Comparison of ENCODE assay signal across 2 cellular contexts in genomic region chr1:42146127-42146915, GRCh38.
TF ChIP-seq lines count a peak whose summit lies in the region.

No MANE protein-coding gene starts in this region.

TF ChIP-seq in GM12891, 5 proteins besides CTCF, POLR2A, EP300 and RAD21:
- TF ChIP-seq POLR2AphosphoS5 (IDR thresholded peaks at IDR 0.05; ENCODE audit: low read depth, low read length) (no peak), TAF1 (IDR thresholded peaks at IDR 0.05; ENCODE audit: low read depth, low read length) (no peak), POU2F2 (IDR thresholded peaks at IDR 0.05; ENCODE audit: low read depth, low read length) (no peak), PAX5 (IDR thresholded peaks at IDR 0.05; ENCODE audit: insufficient read depth, low read length, severe bottlenecking) (no peak), SPI1 (IDR thresholded peaks at IDR 0.05; ENCODE audit: low read depth, low read length) (no peak)

TF ChIP-seq in H1, 55 proteins besides CTCF, POLR2A, EP300 and RAD21:
- no peak for TF ChIP-seq BCL11A (IDR thresholded peaks at IDR 0.05; ENCODE audit: low read depth in 2 of 2, low read length in 2 of 2)
- no peak for TF ChIP-seq RFX5 (IDR thresholded peaks at IDR 0.05; ENCODE audit: borderline replicate concordance, low read depth, low read length)
- no peak for TF ChIP-seq GTF2F1 (IDR thresholded peaks at IDR 0.05; ENCODE audit: borderline replicate concordance, low read depth, low read length)
- no peak for TF ChIP-seq E2F6 (IDR thresholded peaks at IDR 0.05)
- TF ChIP-seq KDM1A (IDR thresholded peaks at IDR 0.05; ENCODE audit: borderline replicate concordance, low read length): no peak
- TF ChIP-seq CBX5 (IDR thresholded peaks at IDR 0.05; ENCODE audit: low read depth, low read length): no peak
- TF ChIP-seq, protein P1, sequence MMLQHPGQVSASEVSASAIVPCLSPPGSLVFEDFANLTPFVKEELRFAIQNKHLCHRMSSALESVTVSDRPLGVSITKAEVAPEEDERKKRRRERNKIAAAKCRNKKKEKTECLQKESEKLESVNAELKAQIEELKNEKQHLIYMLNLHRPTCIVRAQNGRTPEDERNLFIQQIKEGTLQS (IDR thresholded peaks at IDR 0.05; ENCODE audit: insufficient read depth, low read depth, low read length): no peak
- TF ChIP-seq CHD1 (IDR thresholded peaks at IDR 0.05; ENCODE audit: low read depth, low read length): no peak
- TF ChIP-seq TAF1 (IDR thresholded peaks at IDR 0.05; ENCODE audit: low read depth, low read length): no peak
- TF ChIP-seq KDM4A (IDR thresholded peaks at IDR 0.05; ENCODE audit: low read depth, low read length, severe bottlenecking): no peak
- no peak for TF ChIP-seq RXRA (IDR thresholded peaks at IDR 0.05; ENCODE audit: insufficient read depth, low read depth, low read length)
- TF ChIP-seq TAF7 (optimal IDR thresholded peaks at IDR 0.05; ENCODE audit: borderline replicate concordance, low read depth, low read length): no peak
- no peak for TF ChIP-seq ZNF274 (IDR thresholded peaks at IDR 0.05; ENCODE audit: borderline replicate concordance, extremely low read depth, low read length)
- no peak for TF ChIP-seq GABPA (IDR thresholded peaks at IDR 0.05; ENCODE audit: borderline replicate concordance, insufficient read depth, low read length)
- TF ChIP-seq PHF8 (conservative IDR thresholded peaks at IDR 0.05; ENCODE audit: low read depth, low read length): no peak
- TF ChIP-seq POLR2AphosphoS5 (IDR thresholded peaks at IDR 0.05; ENCODE audit: low read depth, low read length): no peak
- no peak for TF ChIP-seq CHD7 (IDR thresholded peaks at IDR 0.05; ENCODE audit: insufficient replicate concordance, low read length)
- no peak for TF ChIP-seq SUZ12 (IDR thresholded peaks at IDR 0.05; ENCODE audit: low read length)
TF ChIP-seq in H1: peak in this region for 0.
